Comparison of ENCODE assay signal across 8 cellular contexts in genomic region chr10:133335238-133336122, GRCh38. TPM values are rescaled to one million over a fixed set of nuclear protein-coding genes. Genes with fewer than 3 reads are reported as not detected.
A peak's percentile ranks its signal among the peaks of the same experiment; 100 is the strongest.
DNase-seq lines count a peak whose midpoint lies in the region; ATAC-seq and TF ChIP-seq lines count a peak whose summit lies in the region.

No MANE protein-coding gene starts in this region.

- H3K36me3 Mint-ChIP-seq in WTC11, result no peaks in the 10 kb centered on the region
- no peaks in the 10 kb centered on the region for H3K36me3 Mint-ChIP-seq in MCF 10A (ENCODE audit: insufficient read depth, unreplicated experiment)

- TF ChIP-seq CTCF in GM13976 (IDR thresholded peaks at IDR 0.05; ENCODE audit: borderline replicate concordance, control extremely low read depth, extremely low read depth, insufficient read depth, missing control alignments), result no peak
- TF ChIP-seq CTCF in WTC11 (IDR thresholded peaks at IDR 0.05), result no peak
- no peak for TF ChIP-seq CTCF in MCF 10A (IDR thresholded peaks at IDR 0.05; ENCODE audit: unreplicated experiment)

- DNase-seq in GM13976 (ENCODE audit: low spot score) (peak; percentile 83), WTC11 (ENCODE audit: low spot score) (peak; percentile 71), MCF 10A (ENCODE audit: unreplicated experiment) (no peak), iPS-NIHi7 (ENCODE audit: extremely low spot score) (peak; percentile 53), RPMI8226 (no peak), OCI-M1 (lab: John Stamatoyannopoulos, UW) (no peak)
- DNase-seq in stimulated activated CD4-positive, alpha-beta T cell treated with anti-CD3 and anti-CD28 coated beads, Interleukin-12 subunit alpha, Interleukin-12 subunit beta, amount 100 ng/mL, for 48 hours (ENCODE audit: low read depth in 2 of 3, low spot score in 1 of 3), result peak; percentile 56 to 66 (median 58)

- POLR2A ChIA-PET in WTC11 (lab: Charles Lee), result no interaction called here
- POLR2A ChIA-PET in MCF 10A (lab: Yijun Ruan, JAX), result no interaction called here

- ATAC-seq in WTC11 (peak; percentile 40), GM19023 (IDR thresholded peaks at IDR 0.05; ENCODE audit: unreplicated experiment) (no peak)

- CTCF ChIA-PET in WTC11 (lab: Charles Lee), result no interaction called here
- CTCF ChIA-PET in MCF 10A (lab: Yijun Ruan, JAX), result interaction anchor here (0.6 to 1.1 kb wide), 3 partner anchors 16 to 499 kb away, joined by 3 to 4 read pairs (median 3); no protein-coding TSS in a partner anchor

- H3K27ac Mint-ChIP-seq in WTC11 (no peak overlapping the region), MCF 10A (ENCODE audit: low read depth, unreplicated experiment) (no peak overlapping the region)

- H3K4me3 Mint-ChIP-seq in WTC11 (peak overlapping the region; percentile 45; the same call in 1 of the 2 replicates), MCF 10A (ENCODE audit: unreplicated experiment) (peak overlapping the region; percentile 60)

- in situ Hi-C loops in GM13976 (cut with MboI; ENCODE audit: low sequenced_read_pairs, unreplicated experiment), result no loop called here

- H3K9me3 Mint-ChIP-seq in WTC11 (peaks cover 6% of the 10 kb centered on the region), MCF 10A (ENCODE audit: unreplicated experiment) (no peaks in the 10 kb centered on the region)

- H3K27me3 Mint-ChIP-seq in WTC11 (ENCODE audit: low read depth) (peaks cover 37% of the 10 kb centered on the region), MCF 10A (ENCODE audit: insufficient read depth, unreplicated experiment) (peaks cover 43% of the 10 kb centered on the region)

- intact Hi-C loops in MCF 10A (cut with micrococcal nuclease), result no loop called here

- no peaks in the 10 kb centered on the region; the same call in 1 of the 2 replicates for H3K4me1 Mint-ChIP-seq in WTC11
- H3K4me1 Mint-ChIP-seq in MCF 10A (ENCODE audit: insufficient read depth, unreplicated experiment), result no peaks in the 10 kb centered on the region

- BruUV-seq in MCF 10A (replicated peaks; lab: Mats Ljungman, UMichigan), result no TSS peak

TF ChIP-seq in WTC11, 78 proteins besides CTCF, POLR2A, EP300 and RAD21:
- no peak for TF ChIP-seq ZSCAN18 (CRISPR knock-in tag; IDR thresholded peaks at IDR 0.05)
- TF ChIP-seq MYBL2 (CRISPR knock-in tag; IDR thresholded peaks at IDR 0.05), result no peak
- no peak for TF ChIP-seq ZNF396 (CRISPR knock-in tag; IDR thresholded peaks at IDR 0.05; ENCODE audit: borderline replicate concordance)
- TF ChIP-seq NFE2L1 (CRISPR knock-in tag; IDR thresholded peaks at IDR 0.05), result no peak
- no peak for TF ChIP-seq CREB1 (CRISPR knock-in tag; IDR thresholded peaks at IDR 0.05)
- no peak for TF ChIP-seq FOXJ3 (CRISPR knock-in tag; IDR thresholded peaks at IDR 0.05; ENCODE audit: borderline replicate concordance)
- TF ChIP-seq ESRRA (CRISPR knock-in tag; IDR thresholded peaks at IDR 0.05; ENCODE audit: borderline replicate concordance), result no peak
- TF ChIP-seq PRDM15 (CRISPR knock-in tag; IDR thresholded peaks at IDR 0.05), result no peak
- no peak for TF ChIP-seq NFYB (CRISPR knock-in tag; conservative IDR thresholded peaks at IDR 0.05; ENCODE audit: low read depth)
- no peak for TF ChIP-seq CREM (CRISPR knock-in tag; IDR thresholded peaks at IDR 0.05)
- no peak for TF ChIP-seq FOXK1 (CRISPR knock-in tag; IDR thresholded peaks at IDR 0.05)
- TF ChIP-seq ZNF121 (CRISPR knock-in tag; IDR thresholded peaks at IDR 0.05), result no peak
- TF ChIP-seq RELA (CRISPR knock-in tag; IDR thresholded peaks at IDR 0.05; ENCODE audit: borderline replicate concordance), result no peak
- TF ChIP-seq NR3C1 (CRISPR knock-in tag; conservative IDR thresholded peaks at IDR 0.05; ENCODE audit: low read depth), result no peak
- TF ChIP-seq KAT7 (CRISPR knock-in tag; IDR thresholded peaks at IDR 0.05; ENCODE audit: borderline replicate concordance), result no peak
- TF ChIP-seq ZNF138 (CRISPR knock-in tag; conservative IDR thresholded peaks at IDR 0.05), result no peak

RNA-seq across cellular contexts. Expression of gene CALY, which starts 1.2 kb away (rescaled TPM):
- 0.63 to 1.8 TPM (median 1.4 TPM) in 3 replicates for total RNA-seq in WTC11 (2021)
- not detected in 2 replicates for total RNA-seq in MCF 10A (2022)

RNA-seq across cellular contexts. Expression of gene PRAP1, which starts 11.7 kb away (rescaled TPM):
- 0.31 to 0.48 TPM in 2 of 3 replicates, not detected in the other for total RNA-seq in WTC11 (2021)
- not detected in 2 replicates for total RNA-seq in MCF 10A (2022)

RNA-seq across cellular contexts. Expression of gene FUOM, which starts 22.3 kb away (rescaled TPM):
- total RNA-seq in WTC11 (2021), result 31.3 to 40.5 TPM (median 33.8 TPM) in 3 replicates
- total RNA-seq in MCF 10A (2022), result 16.6 and 22.6 TPM in 2 replicates

RNA-seq across cellular contexts. Expression of gene ZNF511, which starts 26.8 kb away (rescaled TPM):
- total RNA-seq in WTC11 (2021) (69.6 to 86.4 TPM (median 73.2 TPM) in 3 replicates), MCF 10A (2022) (28.9 and 42.7 TPM in 2 replicates)

RNA-seq across cellular contexts. Expression of gene TUBGCP2, which starts 26.8 kb away (rescaled TPM):
- total RNA-seq in WTC11 (2021) (53.2 to 62.5 TPM (median 53.8 TPM) in 3 replicates), MCF 10A (2022) (95.9 and 96.2 TPM in 2 replicates)

Comparison
In these comparisons a context has a peak if more than half of its experiments do, and no peak if none do; other contexts are left out.
1. DNase-seq: peak in GM13976 (single experiment), WTC11 (single experiment), iPS-NIHi7 (single experiment) and stimulated activated CD4-positive, alpha-beta T cell treated with anti-CD3 and anti-CD28 coated beads, Interleukin-12 subunit alpha, Interleukin-12 subunit beta, amount 100 ng/mL, for 48 hours (3 of 3); none in MCF 10A (single experiment), RPMI8226 (single experiment) and OCI-M1 (single experiment).